In the genomic region with DNA sequence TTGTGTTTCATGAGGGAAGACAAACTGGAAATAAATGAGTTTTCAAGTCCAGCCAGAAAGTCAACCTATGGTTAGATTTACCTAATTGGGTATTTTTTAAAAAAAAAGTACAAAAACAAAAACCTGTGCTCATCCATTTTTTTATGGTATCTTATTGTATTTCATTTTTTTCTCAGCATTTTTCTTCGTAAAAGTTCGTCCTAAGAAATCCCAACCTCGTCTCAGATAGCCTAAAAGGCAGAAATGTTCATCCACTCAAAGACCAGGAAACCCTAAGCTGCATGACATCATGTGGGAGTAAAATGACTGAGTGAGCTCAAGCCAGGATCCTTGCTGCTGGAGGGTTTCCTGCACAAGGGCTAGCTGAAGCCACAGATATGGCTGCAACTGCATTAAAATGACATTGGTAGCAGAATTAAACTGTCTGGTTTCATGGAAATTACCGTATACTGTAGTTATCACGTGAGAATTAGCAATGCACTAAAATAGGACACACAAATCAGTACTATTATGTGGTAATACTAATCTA, we compare ENCODE assay signal across 15 cellular contexts.
"Had no signal": no experiment of that assay in that cellular context is flagged by ENCODE, and none has a peak within 500 bp of the region (broad histone marks: within the 10 kb centered on the region; RNA-seq: fewer than 3 reads in every experiment).

No MANE protein-coding gene starts in this region.

- H3K27ac Mint-ChIP-seq: activated CD4-positive, alpha-beta T cell treated with anti-CD3 and anti-CD28 coated beads, Interleukin-2, amount 10 ng/mL, durations not matched to agents 24 days and 14 days; activated naive CD8-positive, alpha-beta T cell; progenitor cell of endocrine pancreas; stimulated activated naive CD8-positive, alpha-beta T cell treated with anti-CD3 and anti-CD28 coated beads, Interleukin-15, Interleukin-2, amounts not matched to agents 100 ng/mL and 50 ng/mL, for 24 hours had no signal

- H3K4me1 Mint-ChIP-seq: activated CD4-positive, alpha-beta T cell treated with anti-CD3 and anti-CD28 coated beads, Interleukin-2, amount 10 ng/mL, durations not matched to agents 24 days and 14 days; central memory CD8-positive, alpha-beta T cell had no signal

- H3K36me3 Mint-ChIP-seq: activated naive CD8-positive, alpha-beta T cell had no signal

- FAIRE-seq: TTC549 had no signal

- DNase-seq: activated CD4-positive, alpha-beta T cell treated with anti-CD3 and anti-CD28 coated beads, Interleukin-2, amount 10 ng/mL, durations not matched to agents 24 days and 14 days; activated CD4-positive, CD25-positive, alpha-beta regulatory T cell; activated CD8-positive, alpha-beta memory T cell treated with anti-CD3 and anti-CD28 coated beads, Interleukin-2, amount 50 U/mL, for 48 hours; activated gamma-delta T cell treated with Interleukin-2 at 50 U/mL for 16 hours; amniotic stem cell; cortex of kidney; effector CD8-positive, alpha-beta T cell; stimulated activated CD4-positive, alpha-beta T cell treated with anti-CD3 and anti-CD28 coated beads, Interleukin-4, amount 100 ng/mL, for 4 hours; T-helper 2 cell; upper lobe of left lung had no signal

- H3K4me3 Mint-ChIP-seq: activated CD4-positive, alpha-beta T cell treated with anti-CD3 and anti-CD28 coated beads, Interleukin-2, amount 10 ng/mL, durations not matched to agents 24 days and 14 days; activated naive CD8-positive, alpha-beta T cell; central memory CD8-positive, alpha-beta T cell; stimulated activated naive CD8-positive, alpha-beta T cell treated with anti-CD3 and anti-CD28 coated beads, Interleukin-15, Interleukin-2, amounts not matched to agents 100 ng/mL and 50 ng/mL, for 24 hours had no signal

- H3K27me3 Mint-ChIP-seq: activated CD4-positive, alpha-beta T cell treated with anti-CD3 and anti-CD28 coated beads, Interleukin-2, amount 10 ng/mL, durations not matched to agents 24 days and 14 days; central memory CD8-positive, alpha-beta T cell; progenitor cell of endocrine pancreas had no signal

- H3K9me3 Mint-ChIP-seq: activated CD4-positive, alpha-beta T cell treated with anti-CD3 and anti-CD28 coated beads, Interleukin-2, amount 10 ng/mL, durations not matched to agents 24 days and 14 days; central memory CD8-positive, alpha-beta T cell; stimulated activated naive CD8-positive, alpha-beta T cell treated with anti-CD3 and anti-CD28 coated beads, Interleukin-15, Interleukin-2, amounts not matched to agents 100 ng/mL and 50 ng/mL, for 24 hours had no signal
